Comparison of ENCODE assay signal across 8 cellular contexts in genomic region chr2:23988371-23988770, GRCh38. TPM values are rescaled to one million over a fixed set of nuclear protein-coding genes. Genes with fewer than 3 reads are reported as not detected.
DNase-seq lines count a peak whose midpoint lies in the region; ATAC-seq, FAIRE-seq and TF ChIP-seq lines count a peak whose summit lies in the region.
"Had no signal": no experiment of that assay in that cellular context is flagged by ENCODE, and none has a peak within 500 bp of the region (broad histone marks: within the 10 kb centered on the region; RNA-seq: fewer than 3 reads in every experiment).

No MANE protein-coding gene starts in this region.

- no peak overlapping the region for H3K18ac ChIP-seq in IMR-90 (ENCODE audit: low read depth, low read length)

- no peak overlapping the region for H3K23ac ChIP-seq in IMR-90 (ENCODE audit: low read depth, low read length)

- WGBS in IMR-90 (ENCODE audit: extremely low coverage in 2 of 2, insufficient read length in 1 of 2), 2 experiments, result no CpG with 5 or more reads among the region's 2 CpGs

- no peak overlapping the region for H3K56ac ChIP-seq in IMR-90 (ENCODE audit: extremely low read depth, insufficient read depth, low read length)

- dilution Hi-C loops in IMR-90 (cut with HindIII; ENCODE audit: low sequenced_read_pairs, unreplicated experiment), result no loop called here

- no peaks in the 10 kb centered on the region for H3K4me1 ChIP-seq in IMR-90 (ENCODE audit: control insufficient read depth, insufficient read depth, low read length)

- no peaks in the 10 kb centered on the region for H3K9me3 ChIP-seq in IMR-90 (ENCODE audit: control insufficient read depth, insufficient read depth, low read length)

- no peak overlapping the region for H3K27ac ChIP-seq in IMR-90 (ENCODE audit: insufficient read depth, low read length)

- intact Hi-C loops in IMR-90 (cut with micrococcal nuclease), result no loop called here

- no peak overlapping the region for H2AK9ac ChIP-seq in IMR-90 (replicated peaks; ENCODE audit: low read depth, low read length, poor library complexity)

- ATAC-seq in IMR-90 (ENCODE audit: low read depth), result no peak

- CTCF ChIA-PET in IMR-90 (lab: Yijun Ruan, JAX), result no interaction called here

- TF ChIP-seq CTCF in IMR-90 (conservative IDR thresholded peaks at IDR 0.05; ENCODE audit: low read depth, low read length), result peak; percentile 33

- no peak overlapping the region for H4K5ac ChIP-seq in IMR-90 (ENCODE audit: low read depth, low read length)

- POLR2A ChIA-PET in IMR-90 (lab: Charles Lee; ENCODE audit: unreplicated experiment), result interaction anchor here (1.0 kb wide), 1 partner anchor 59 kb away, joined by 3 read pairs; the partner anchor contains the start of gene WDCP

- no peak overlapping the region for H4K8ac ChIP-seq in IMR-90 (ENCODE audit: low read depth in 2 of 2, low read length in 2 of 2)

- no TSS peak for BruUV-seq in IMR-90 (replicated peaks; lab: Mats Ljungman, UMichigan)

- no peak overlapping the region for H2BK120ac ChIP-seq in IMR-90 (ENCODE audit: low read depth, low read length)

- peaks cover 0 to 8% of the 10 kb centered on the region in 2 experiments; a peak in 1 of 4 replicates for H3K79me1 ChIP-seq in IMR-90 (ENCODE audit: low read depth in 1 of 2, low read length in 2 of 2)

- no peak overlapping the region for H2AK5ac ChIP-seq in IMR-90 (ENCODE audit: low read depth, low read length)

- H4K91ac ChIP-seq in IMR-90 (ENCODE audit: insufficient read depth, low read depth, low read length), result no peak overlapping the region

- no peak overlapping the region for H3K4me2 ChIP-seq in IMR-90 (ENCODE audit: low read depth, low read length)

- no peak overlapping the region for H2BK20ac ChIP-seq in IMR-90 (ENCODE audit: low read depth, low read length)

- H3K4me3 ChIP-seq in IMR-90 (ENCODE audit: insufficient read depth, low read depth, low read length), result no peak overlapping the region

- DNase-seq in EH (ENCODE audit: low read depth) (peak; percentile 38), IMR-90 (peak; percentile 4), lung microvascular endothelial cell (ENCODE audit: low read depth in 2 of 2) (peak; percentile 28 to 52), activated gamma-delta T cell treated with Interleukin-2 at 50 U/mL for 16 hours (no peak), RCC 7860 (ENCODE audit: low spot score) (no peak), NCI-H82 (lab: John Stamatoyannopoulos, UW) (no peak)
- DNase-seq: activated CD4-positive, alpha-beta T cell treated with anti-CD3 and anti-CD28 coated beads, Interleukin-2, amount 50 U/mL, for 4 hours had no signal

- H2BK15ac ChIP-seq in IMR-90 (ENCODE audit: low read depth, low read length), result no peak overlapping the region

- peaks cover 4% of the 10 kb centered on the region; the same call in 1 of the 2 replicates for H3K9me1 ChIP-seq in IMR-90 (ENCODE audit: insufficient read depth, low read length)

- no peak for TF ChIP-seq POLR2A in IMR-90 (IDR thresholded peaks at IDR 0.05; ENCODE audit: low read depth, low read length)

- no peak overlapping the region for H3K9ac ChIP-seq in IMR-90 (ENCODE audit: low read depth, low read length)

- peak; percentile 68 for FAIRE-seq in TTC549 (lab: Jason Lieb, UNC)
- FAIRE-seq in RCC 7860 (lab: Jason Lieb, UNC), result no peak

- no peaks in the 10 kb centered on the region for H3K27me3 ChIP-seq in IMR-90 (ENCODE audit: control insufficient read depth, insufficient read depth, low read length)

- 0 out of 2 replicates have a peak, but pooled peaks have one; percentile 27 for TF ChIP-seq RAD21 in IMR-90 (IDR thresholded peaks at IDR 0.05; ENCODE audit: low read length)

- peaks cover 21% of the 10 kb centered on the region for H3K36me3 ChIP-seq in IMR-90 (ENCODE audit: control insufficient read depth, insufficient read depth, low read length)

- H4K20me1 ChIP-seq in IMR-90 (ENCODE audit: insufficient read depth, low read length), result no peaks in the 10 kb centered on the region

- in situ Hi-C loops in IMR-90 (cut with MboI; ENCODE audit: low sequenced_read_pairs), result no loop called here

- H3K4ac ChIP-seq in IMR-90 (ENCODE audit: low read depth, low read length), result no peak overlapping the region

- no peak overlapping the region for H3K14ac ChIP-seq in IMR-90 (replicated peaks; ENCODE audit: low read depth, low read length)

- H2AFZ ChIP-seq in IMR-90 (replicated peaks; ENCODE audit: low read length, poor library complexity), result no peak overlapping the region

- H2BK5ac ChIP-seq in IMR-90 (ENCODE audit: low read depth, low read length, poor library complexity, severe bottlenecking), result no peak overlapping the region

TF ChIP-seq in IMR-90, 13 proteins besides CTCF, POLR2A, EP300 and RAD21:
- TF ChIP-seq FOS (IDR thresholded peaks at IDR 0.05; ENCODE audit: low read depth, low read length) (no peak), RCOR1 (IDR thresholded peaks at IDR 0.05; ENCODE audit: insufficient replicate concordance, low read length) (no peak), BHLHE40 (IDR thresholded peaks at IDR 0.05; ENCODE audit: low read depth, low read length) (no peak), MAFK (IDR thresholded peaks at IDR 0.05; ENCODE audit: low read depth, low read length) (no peak), SMC3 (IDR thresholded peaks at IDR 0.05; ENCODE audit: low read depth, low read length) (peak; percentile 31; the same call in 1 of the 2 replicates), MXI1 (IDR thresholded peaks at IDR 0.05; ENCODE audit: borderline replicate concordance, low read depth, low read length) (no peak), NFE2L2 (IDR thresholded peaks at IDR 0.05; ENCODE audit: low read depth, low read length) (no peak)

RNA-seq across cellular contexts. Expression of gene MFSD2B, which starts 21.5 kb away (rescaled TPM):
- total RNA-seq in IMR-90 (2012; rRNA removed) (not detected in 2 replicates), lung microvascular endothelial cell (under 0.01 TPM in 2 replicates)
- 0.05 and 0.09 TPM in 2 replicates for polyA plus RNA-seq in IMR-90 (2012; rRNA removed)
- polyA plus RNA-seq in IMR-90 (2012; cell fraction: cytosol; rRNA removed), result 0.01 and 0.03 TPM in 2 replicates
- 0.10 and 0.32 TPM in 2 replicates for polyA plus RNA-seq in IMR-90 (2012; cell fraction: nucleus; rRNA removed; ENCODE audit: low replicate concordance)

RNA-seq across cellular contexts. Expression of gene UBXN2A, which starts 48.1 kb away (rescaled TPM):
- total RNA-seq in IMR-90 (2012; rRNA removed) (7.7 and 10.8 TPM in 2 replicates), lung microvascular endothelial cell (7.4 and 9.5 TPM in 2 replicates)
- 3.2 and 4.6 TPM in 2 replicates for polyA plus RNA-seq in IMR-90 (2012; rRNA removed)
- 0.87 and 1.5 TPM in 2 replicates for polyA plus RNA-seq in IMR-90 (2012; cell fraction: cytosol; rRNA removed)
- 0.30 and 1.7 TPM in 2 replicates for polyA plus RNA-seq in IMR-90 (2012; cell fraction: nucleus; rRNA removed; ENCODE audit: low replicate concordance)

RNA-seq across cellular contexts. Expression of gene WDCP, which starts 58.8 kb away (rescaled TPM):
- 18.6 and 21.7 TPM in 2 replicates for total RNA-seq in IMR-90 (2012; rRNA removed)
- 5.4 and 6.8 TPM in 2 replicates for polyA plus RNA-seq in IMR-90 (2012; rRNA removed)
- polyA plus RNA-seq in IMR-90 (2012; cell fraction: cytosol; rRNA removed), result 1.9 and 2.9 TPM in 2 replicates
- polyA plus RNA-seq in IMR-90 (2012; cell fraction: nucleus; rRNA removed; ENCODE audit: low replicate concordance), result 2.7 and 9.0 TPM in 2 replicates
- 6.1 and 7.1 TPM in 2 replicates for total RNA-seq in lung microvascular endothelial cell

Comparison
In these comparisons a context has a peak if more than half of its experiments do, and no peak if none do; other contexts are left out.
1. DNase-seq: peak in EH (single experiment), IMR-90 (single experiment) and lung microvascular endothelial cell (2 of 2); none in activated gamma-delta T cell treated with Interleukin-2 at 50 U/mL for 16 hours (single experiment), RCC 7860 (single experiment) and NCI-H82 (single experiment).